Comparison of ENCODE assay signal across 1 cellular context in genomic region chr3:45677045-45677436, GRCh38.
TF ChIP-seq lines count a peak whose summit lies in the region.

No MANE protein-coding gene starts in this region.

TF ChIP-seq in HepG2, 621 proteins besides CTCF, POLR2A, EP300 and RAD21:
- TF ChIP-seq ESRRA (CRISPR knock-in tag; IDR thresholded peaks at IDR 0.05; ENCODE audit: low read depth): no peak
- TF ChIP-seq MATR3 (CRISPR knock-in tag; IDR thresholded peaks at IDR 0.05): no peak
- no peak for TF ChIP-seq ZC3H4 (CRISPR knock-in tag; IDR thresholded peaks at IDR 0.05; ENCODE audit: borderline replicate concordance)
- 0 out of 2 replicates have a peak, but pooled peaks have one; percentile 5 for TF ChIP-seq SMC3 (IDR thresholded peaks at IDR 0.05; ENCODE audit: low read length)
- no peak for TF ChIP-seq ZBTB38 (CRISPR knock-in tag; IDR thresholded peaks at IDR 0.05)
- TF ChIP-seq CREB1 (IDR thresholded peaks at IDR 0.05): no peak
- TF ChIP-seq CREB1 (CRISPR knock-in tag; IDR thresholded peaks at IDR 0.05): peak; percentile 10; the same call in 1 of the 2 replicates
- no peak for TF ChIP-seq CBFB (CRISPR knock-in tag; IDR thresholded peaks at IDR 0.05)
- TF ChIP-seq SUZ12 (IDR thresholded peaks at IDR 0.05; ENCODE audit: low read depth, low read length): no peak
- no peak for TF ChIP-seq FOSL2 (CRISPR knock-in tag; IDR thresholded peaks at IDR 0.05)
- TF ChIP-seq ZNF562 (CRISPR knock-in tag; IDR thresholded peaks at IDR 0.05; ENCODE audit: borderline replicate concordance): no peak
- TF ChIP-seq ZNF598 (CRISPR knock-in tag; IDR thresholded peaks at IDR 0.05; ENCODE audit: borderline replicate concordance): no peak
- TF ChIP-seq ZSCAN21 (CRISPR knock-in tag; IDR thresholded peaks at IDR 0.05; ENCODE audit: borderline replicate concordance): no peak
- no peak for TF ChIP-seq PTBP1 (IDR thresholded peaks at IDR 0.05; ENCODE audit: low read depth, low read length, poor library complexity, severe bottlenecking)
- TF ChIP-seq ZSCAN25 (CRISPR knock-in tag; IDR thresholded peaks at IDR 0.05): no peak
- no peak for TF ChIP-seq ZNF704 (CRISPR knock-in tag; IDR thresholded peaks at IDR 0.05; ENCODE audit: borderline replicate concordance)
- TF ChIP-seq CEBPG (CRISPR knock-in tag; IDR thresholded peaks at IDR 0.05): peak; percentile 83
- peak in 1 of 2 experiments; percentile 67; a peak in 1 of 4 replicates for TF ChIP-seq ATF4 (CRISPR knock-in tag; IDR thresholded peaks at IDR 0.05)
- TF ChIP-seq GATAD2A (CRISPR knock-in tag; IDR thresholded peaks at IDR 0.05): peak; percentile 26; the same call in 1 of the 2 replicates
- TF ChIP-seq TFE3 (CRISPR knock-in tag; IDR thresholded peaks at IDR 0.05): peak; percentile 71; the same call in 1 of the 2 replicates
- TF ChIP-seq CEBPB (IDR thresholded peaks at IDR 0.05; ENCODE audit: borderline replicate concordance, low read depth, low read length): peak; percentile 94
